ENCODE assay signal across 18 cellular contexts in the genomic region with DNA sequence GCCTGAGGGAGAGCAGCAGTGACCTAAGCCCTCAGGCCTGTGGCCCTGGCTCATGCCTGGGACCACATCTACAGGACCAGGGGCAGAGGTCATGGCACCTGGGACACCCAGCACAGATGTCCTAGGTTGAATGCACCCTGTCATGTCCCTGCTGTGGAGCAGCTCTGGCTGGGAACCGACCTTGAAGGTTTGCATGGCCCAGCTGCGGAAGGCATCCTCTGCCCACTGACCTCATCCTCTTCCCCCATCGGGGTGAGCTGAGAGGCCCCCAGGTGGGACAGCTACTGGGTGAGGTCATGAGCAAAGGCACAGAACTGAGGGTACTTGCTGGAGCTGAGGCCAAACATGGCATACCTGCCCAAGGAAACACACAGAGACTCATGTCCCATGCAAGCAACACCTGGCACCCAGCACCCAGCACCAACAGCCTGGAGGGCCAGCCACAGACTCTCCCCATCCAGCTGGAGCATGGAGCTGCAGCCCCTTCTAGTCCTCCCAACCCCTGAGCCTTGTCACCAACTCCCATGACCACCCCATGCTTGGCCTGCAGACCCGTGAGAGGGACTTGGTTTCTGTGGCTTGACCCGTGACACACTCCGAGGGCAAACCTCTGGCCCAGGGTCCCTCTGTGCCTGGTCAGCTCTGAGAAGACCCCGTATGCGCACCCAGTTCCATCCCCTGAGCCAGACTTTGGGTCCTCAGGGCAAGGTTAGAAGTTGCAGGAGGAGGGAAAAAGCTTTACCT. TPM values are rescaled to one million over a fixed set of nuclear protein-coding genes. Genes with fewer than 3 reads are reported as not detected.
DNase-seq lines count a peak whose midpoint lies in the region; ATAC-seq, FAIRE-seq and TF ChIP-seq lines count a peak whose summit lies in the region.
"Had no signal": no experiment of that assay in that cellular context is flagged by ENCODE, and none has a peak within 500 bp of the region (broad histone marks: within the 10 kb centered on the region; RNA-seq: fewer than 3 reads in every experiment).

No MANE protein-coding gene starts in this region.

- H3K36me3 ChIP-seq in RWPE2 (ENCODE audit: low read depth) (no peaks in the 10 kb centered on the region), bronchial epithelial cell (ENCODE audit: control insufficient read depth, insufficient read depth, low read length) (no peaks in the 10 kb centered on the region), mucosa of descending colon (ENCODE audit: low read depth) (no peaks in the 10 kb centered on the region), osteoblast (ENCODE audit: insufficient read depth, low read length) (no peaks in the 10 kb centered on the region), SJCRH30 (no peaks in the 10 kb centered on the region)

- H3K4me3 ChIP-seq in RWPE2 (ENCODE audit: severe bottlenecking), result no peak overlapping the region
- H3K4me3 ChIP-seq in bronchial epithelial cell (ENCODE audit: low read depth, low read length), result no peak overlapping the region
- H3K4me3 ChIP-seq in mucosa of descending colon, result no peak overlapping the region
- H3K4me3 ChIP-seq in osteoblast (ENCODE audit: insufficient read depth, low read length), result no peak overlapping the region
- H3K4me3 ChIP-seq in SJCRH30, result no peak overlapping the region

- H4K20me1 ChIP-seq in osteoblast (ENCODE audit: insufficient read depth, low read length), result no peaks in the 10 kb centered on the region

- H3K4me2 ChIP-seq in osteoblast (ENCODE audit: insufficient read depth, low read length), result no peak overlapping the region

- no peak overlapping the region for H3K27ac ChIP-seq in RWPE2 (ENCODE audit: poor library complexity, severe bottlenecking)
- no peak overlapping the region for H3K27ac ChIP-seq in osteoblast (ENCODE audit: low read depth, low read length)
- H3K27ac ChIP-seq in SJCRH30, result no peak overlapping the region

- no peak overlapping the region for H2AFZ ChIP-seq in osteoblast (ENCODE audit: low read length)

- no peaks in the 10 kb centered on the region for H3K79me2 ChIP-seq in osteoblast (ENCODE audit: insufficient read depth, low read length)

- H3K9me3 ChIP-seq in RWPE2 (ENCODE audit: severe bottlenecking) (no peaks in the 10 kb centered on the region), mucosa of descending colon (no peaks in the 10 kb centered on the region), osteoblast (ENCODE audit: low read depth, low read length) (no peaks in the 10 kb centered on the region), SJCRH30 (replicated peaks) (no peaks in the 10 kb centered on the region)

- H3K4me1 ChIP-seq in RWPE2 (ENCODE audit: insufficient read depth, poor library complexity, severe bottlenecking), result no peaks in the 10 kb centered on the region
- no peaks in the 10 kb centered on the region for H3K4me1 ChIP-seq in mucosa of descending colon (ENCODE audit: low read depth)
- H3K4me1 ChIP-seq in osteoblast (ENCODE audit: insufficient read depth, low read length), result no peaks in the 10 kb centered on the region
- no peaks in the 10 kb centered on the region for H3K4me1 ChIP-seq in SJCRH30

- ATAC-seq in RWPE2 (ENCODE audit: low read depth) (no peak), mucosa of descending colon (no peak), HG03175 (IDR thresholded peaks at IDR 0.05; ENCODE audit: unreplicated experiment) (no peak)

- FAIRE-seq in bronchial epithelial cell (lab: Jason Lieb, UNC), result peak; percentile 90
- FAIRE-seq: G401.6, GM12892 had no signal

- DNase-seq in RWPE2 (ENCODE audit: low spot score) (peak; percentile 33), bronchial epithelial cell (ENCODE audit: low read depth) (no peak), mucosa of descending colon (peak in 2 of 3 donors; percentile 3 to 38), osteoblast (ENCODE audit: insufficient read length, low spot score, missing footprints) (peak; percentile 22), SHP77 (lab: John Stamatoyannopoulos, UW) (no peak), SJCRH30 (no peak), H4 (ENCODE audit: low spot score) (no peak)
- DNase-seq: Calu3; CD4-positive, alpha-beta memory T cell; COR-L47; DMS153; DND-41; GOT3; H7; HCEC 1CT had no signal

- no peak for TF ChIP-seq CTCF in RWPE2 (IDR thresholded peaks at IDR 0.05; ENCODE audit: poor library complexity, severe bottlenecking)
- no peak for TF ChIP-seq CTCF in bronchial epithelial cell (IDR thresholded peaks at IDR 0.05; ENCODE audit: insufficient read depth, low read length, severe bottlenecking)
- TF ChIP-seq CTCF in mucosa of descending colon (IDR thresholded peaks at IDR 0.05), result no peak
- TF ChIP-seq CTCF in osteoblast (IDR thresholded peaks at IDR 0.05; ENCODE audit: extremely low read depth, low read depth, low read length), result no peak

- intact Hi-C loops in mucosa of descending colon (cut with DNase I, micrococcal nuclease), result loop anchor here in 1 of 2 donors (10.0 kb wide), 1 partner anchor 91 kb away; no protein-coding TSS in a partner anchor

- H3K27me3 ChIP-seq in RWPE2 (ENCODE audit: insufficient read depth, poor library complexity, severe bottlenecking) (no peaks in the 10 kb centered on the region), bronchial epithelial cell (ENCODE audit: control insufficient read depth, insufficient read depth, low read length) (no peaks in the 10 kb centered on the region), osteoblast (ENCODE audit: insufficient read depth, low read length) (no peaks in the 10 kb centered on the region), SJCRH30 (peaks cover 28% of the 10 kb centered on the region)

RNA-seq across cellular contexts. Expression of gene LGALS9, which starts 33.0 kb away (rescaled TPM):
- 1.3 TPM in 2 replicates for total RNA-seq in bronchial epithelial cell
- total RNA-seq in mucosa of descending colon, result 100 to 1,000 TPM; 217 to 573 (median 482) TPM
- total RNA-seq in osteoblast, result 1.4 and 4.7 TPM in 2 replicates
- 0.05 and 0.22 TPM in 2 replicates for total RNA-seq in SJCRH30 (2014; rRNA removed; shearing (Covaris generic))
- total RNA-seq in H4 (2014; rRNA removed; shearing (Covaris generic)), result 6.6 and 10.8 TPM in 2 replicates

Comparison
In these comparisons a context has a peak if more than half of its experiments do, and no peak if none do; other contexts are left out.
1. DNase-seq: peak in RWPE2 (single experiment), mucosa of descending colon (2 of 3) and osteoblast (single experiment); none in bronchial epithelial cell (single experiment), SHP77 (0 of 2), SJCRH30 (0 of 2) and H4 (single experiment).
2. RNA of gene LGALS9, which starts 33.0 kb away (total RNA-seq): 217 to 573 TPM in mucosa of descending colon; 6.6 to 10.8 TPM in H4, 1.4 to 4.7 TPM in osteoblast, 1.3 TPM in bronchial epithelial cell and 0.05 to 0.22 TPM in SJCRH30; every median in the first group is over 10 times any median in the second.